Comparison of ENCODE assay signal across 1 cellular context in the genomic region with DNA sequence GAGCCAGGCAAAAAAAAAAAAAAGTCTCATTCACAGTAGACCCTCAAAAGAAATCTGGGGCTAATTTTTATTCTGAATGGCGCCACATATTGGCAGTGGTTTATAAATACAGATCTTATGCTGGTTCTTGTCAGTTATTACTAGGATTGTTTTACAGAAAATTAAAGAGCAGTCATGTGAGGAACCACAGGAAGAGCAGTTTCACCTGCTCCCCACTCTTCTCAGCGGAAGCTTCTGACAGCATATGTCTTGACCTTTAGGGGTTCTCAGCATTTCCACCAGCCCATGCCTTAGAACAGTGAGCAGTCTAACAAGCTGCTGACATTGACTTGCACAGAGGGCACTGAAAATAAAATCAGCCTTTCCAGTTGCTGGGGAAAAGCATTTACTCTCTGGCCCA.
TF ChIP-seq lines count a peak whose summit lies in the region.

No MANE protein-coding gene starts in this region.

TF ChIP-seq in GM12878, 131 proteins besides CTCF, POLR2A, EP300 and RAD21 (continued from another document):
- TF ChIP-seq MYC (IDR thresholded peaks at IDR 0.05; ENCODE audit: insufficient read depth, insufficient read length, insufficient replicate concordance, low read length, severe bottlenecking) (no peak), NFYA (IDR thresholded peaks at IDR 0.05; ENCODE audit: borderline replicate concordance, low read depth, low read length) (no peak)
- TF ChIP-seq, protein P1, sequence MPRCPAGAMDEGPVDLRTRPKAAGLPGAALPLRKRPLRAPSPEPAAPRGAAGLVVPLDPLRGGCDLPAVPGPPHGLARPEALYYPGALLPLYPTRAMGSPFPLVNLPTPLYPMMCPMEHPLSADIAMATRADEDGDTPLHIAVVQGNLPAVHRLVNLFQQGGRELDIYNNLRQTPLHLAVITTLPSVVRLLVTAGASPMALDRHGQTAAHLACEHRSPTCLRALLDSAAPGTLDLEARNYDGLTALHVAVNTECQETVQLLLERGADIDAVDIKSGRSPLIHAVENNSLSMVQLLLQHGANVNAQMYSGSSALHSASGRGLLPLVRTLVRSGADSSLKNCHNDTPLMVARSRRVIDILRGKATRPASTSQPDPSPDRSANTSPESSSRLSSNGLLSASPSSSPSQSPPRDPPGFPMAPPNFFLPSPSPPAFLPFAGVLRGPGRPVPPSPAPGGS (IDR thresholded peaks at IDR 0.05; ENCODE audit: borderline replicate concordance, insufficient read depth, low read depth, low read length, poor library complexity, severe bottlenecking): no peak
TF ChIP-seq in GM12878: peak in this region for 23.
